In genomic region chr5:170846416-170846815, GRCh38 we compare ENCODE assay signal across 27 cellular contexts. TPM values are rescaled to one million over a fixed set of nuclear protein-coding genes. Genes with fewer than 3 reads are reported as not detected.
"Had no signal": no experiment of that assay in that cellular context is flagged by ENCODE, and none has a peak within 500 bp of the region (broad histone marks: within the 10 kb centered on the region; RNA-seq: fewer than 3 reads in every experiment).

No MANE protein-coding gene starts in this region.

- H3K27me3 ChIP-seq: cardiac muscle cell, gastroesophageal sphincter, pancreas, thyroid gland, upper lobe of right lung had no signal

- H3K9me3 ChIP-seq: gastroesophageal sphincter, mucosa of descending colon, pancreas, thyroid gland, upper lobe of right lung had no signal

- ATAC-seq: activated T-cell treated with anti-CD3 and anti-CD28 coated beads, Interleukin-2, amount 50 U/mL, for 4 hours; esophagus mucosa; gastroesophageal sphincter; left cardiac atrium; mucosa of descending colon; pancreas; right cardiac atrium; upper lobe of right lung had no signal

- H3K4me3 ChIP-seq: cardiac muscle cell, gastroesophageal sphincter, mucosa of descending colon, pancreas, skin epidermis, thyroid gland, upper lobe of right lung had no signal

- H3K36me3 ChIP-seq: cardiac muscle cell, gastroesophageal sphincter, pancreas, thyroid gland, upper lobe of right lung had no signal

- DNase-seq: activated CD4-positive, alpha-beta T cell treated with anti-CD3 and anti-CD28 coated beads for 4 hours; activated CD4-positive, alpha-beta T cell treated with anti-CD3 and anti-CD28 coated beads, Interleukin-2, amount 50 U/mL, for 48 hours; activated CD4-positive, CD25-positive, alpha-beta regulatory T cell; activated CD8-positive, alpha-beta memory T cell treated with anti-CD3 and anti-CD28 coated beads, Interleukin-2, amount 50 U/mL, for 48 hours; activated naive CD4-positive, alpha-beta T cell treated with anti-CD3 and anti-CD28 coated beads for 36 hours; activated naive CD8-positive, alpha-beta T cell treated with anti-CD3 and anti-CD28 coated beads, Interleukin-2, amount 10 ng/mL, durations not matched to agents 7 days and 5 days; activated T-cell treated with anti-CD3 and anti-CD28 coated beads, Interleukin-2, amount 50 U/mL, for 4 hours; amygdala; dermis blood vessel endothelial cell; effector memory CD4-positive, alpha-beta T cell; head of caudate nucleus; islet precursor cell; left cardiac atrium; mesendoderm; mucosa of descending colon; nephron progenitor cell; pancreas; right cardiac atrium; stimulated activated CD4-positive, alpha-beta T cell treated with anti-CD3 and anti-CD28 coated beads, Interleukin-1b, Interleukin-23, amount 100 ng/mL, for 48 hours; substantia nigra; thyroid gland; upper lobe of right lung had no signal

- H3K4me1 ChIP-seq: gastroesophageal sphincter, pancreas, thyroid gland, upper lobe of right lung had no signal

- H3K27ac ChIP-seq: cardiac muscle cell, gastroesophageal sphincter, pancreas, skin epidermis, thyroid gland, upper lobe of right lung had no signal

RNA-seq across cellular contexts. Expression of gene RANBP17, which starts 15.4 kb away (rescaled TPM):
- total RNA-seq: activated CD8-positive, alpha-beta memory T cell treated with anti-CD3 and anti-CD28 coated beads for 36 hours; activated naive CD4-positive, alpha-beta T cell treated with anti-CD3 and anti-CD28 coated beads for 36 hours had no signal
